In genomic region chr1:54199151-54199764, GRCh38 we compare ENCODE assay signal across 8 cellular contexts. TPM values are rescaled to one million over a fixed set of nuclear protein-coding genes. Genes with fewer than 3 reads are reported as not detected.
A peak's percentile ranks its signal among the peaks of the same experiment; 100 is the strongest.
DNase-seq lines count a peak whose midpoint lies in the region; ATAC-seq and TF ChIP-seq lines count a peak whose summit lies in the region.

No MANE protein-coding gene starts in this region.

- DNase-seq in DND-41 (no peak), germinal center (ENCODE audit: low spot score) (peak; percentile 29), sigmoid colon (no peak)
- DNase-seq in activated CD4-positive, alpha-beta T cell treated with anti-CD3 and anti-CD28 coated beads for 4 hours: no peak

- H3K36me3 ChIP-seq in DND-41 (ENCODE audit: insufficient read depth, low read length): peaks cover 48% of the 10 kb centered on the region
- H3K36me3 ChIP-seq in sigmoid colon: peaks cover 0 to 25% (median 13%) of the 10 kb centered on the region in 4 donors

- H3K9me3 ChIP-seq in DND-41 (ENCODE audit: insufficient read depth, low read length, severe bottlenecking) (no peaks in the 10 kb centered on the region), sigmoid colon (no peaks in the 10 kb centered on the region)

- no peak for TF ChIP-seq POLR2A in sigmoid colon (IDR thresholded peaks at IDR 0.05)

- no peak for ATAC-seq in DND-41 (ENCODE audit: insufficient read depth, low read depth)
- ATAC-seq in HG03045 (IDR thresholded peaks at IDR 0.05; ENCODE audit: unreplicated experiment): peak; percentile 6
- ATAC-seq in HG02623 (IDR thresholded peaks at IDR 0.05; ENCODE audit: unreplicated experiment): no peak
- ATAC-seq in GM19467 (IDR thresholded peaks at IDR 0.05; ENCODE audit: unreplicated experiment): no peak

- H3K4me3 ChIP-seq in DND-41 (ENCODE audit: low read depth in 1 of 2, low read length in 2 of 2) (peak overlapping the region; percentile 67 to 90), sigmoid colon (peak overlapping the region; percentile 63 to 96 (median 84))

- peaks cover 2% of the 10 kb centered on the region; the same call in 1 of the 2 replicates for H4K20me1 ChIP-seq in DND-41 (ENCODE audit: insufficient read depth, low read length)

- peak overlapping the region; percentile 80 for H3K9ac ChIP-seq in DND-41 (ENCODE audit: low read depth, low read length)

- H2AFZ ChIP-seq in DND-41 (ENCODE audit: low read depth, low read length): peak overlapping the region; percentile 94

- peaks cover 39% of the 10 kb centered on the region for H3K4me1 ChIP-seq in DND-41 (ENCODE audit: insufficient read depth, low read length)
- H3K4me1 ChIP-seq in sigmoid colon: peaks cover 0 to 36% (median 23%) of the 10 kb centered on the region in 4 donors

- TF ChIP-seq EP300 in sigmoid colon (IDR thresholded peaks at IDR 0.05): no peak

- TF ChIP-seq CTCF in DND-41 (IDR thresholded peaks at IDR 0.05; ENCODE audit: borderline replicate concordance, extremely low read depth, low read length, poor library complexity, severe bottlenecking): no peak
- TF ChIP-seq CTCF in VCaP (conservative IDR thresholded peaks at IDR 0.05): no peak
- no peak for TF ChIP-seq CTCF in sigmoid colon (IDR thresholded peaks at IDR 0.05)

- WGBS in sigmoid colon, 2 donors: 3 to 16% methylated on average over 17 of the region's 17 CpGs

- H3K4me2 ChIP-seq in DND-41 (ENCODE audit: insufficient read depth, low read length): peak overlapping the region; percentile 96

- peak overlapping the region; percentile 76 for H3K27ac ChIP-seq in DND-41 (ENCODE audit: low read length)
- H3K27ac ChIP-seq in VCaP: peak overlapping the region; percentile 80
- H3K27ac ChIP-seq in sigmoid colon: peak overlapping the region; percentile 80 to 87 (median 81)

- H3K79me2 ChIP-seq in DND-41 (ENCODE audit: insufficient read depth, low read length): peaks cover 48% of the 10 kb centered on the region

- H3K27me3 ChIP-seq in DND-41 (ENCODE audit: insufficient read depth, low read length, poor library complexity): no peaks in the 10 kb centered on the region
- no peaks in the 10 kb centered on the region for H3K27me3 ChIP-seq in sigmoid colon

- intact Hi-C loops in sigmoid colon (cut with DNase I): no loop called here

RNA-seq across cellular contexts. Expression of gene CYB5RL, which starts 0.6 kb away (rescaled TPM):
- 1 to 10 TPM; 2.6 to 5.7 (median 5.2) TPM for total RNA-seq in sigmoid colon
- polyA plus RNA-seq in sigmoid colon: 1 to 10 TPM; 1.4 to 4.4 (median 1.8) TPM

RNA-seq across cellular contexts. Expression of gene MRPL37, which starts 0.7 kb away (rescaled TPM):
- total RNA-seq in sigmoid colon: 10 to 100 TPM; 40.7 to 64.2 (median 55.8) TPM
- polyA plus RNA-seq in sigmoid colon: 10 to 100 TPM; 59.2 to 80.2 (median 66.1) TPM

RNA-seq across cellular contexts. Expression of gene CDCP2, which starts 46.5 kb away (rescaled TPM):
- total RNA-seq in sigmoid colon: not detected
- under 1 TPM in 1 of 3 donors, not detected in 2; 0.04 TPM for polyA plus RNA-seq in sigmoid colon
